ENCODE assay signal across 15 cellular contexts in genomic region chr20:10648651-10649050, GRCh38. TPM values are rescaled to one million over a fixed set of nuclear protein-coding genes. Genes with fewer than 3 reads are reported as not detected.
DNase-seq lines count a peak whose midpoint lies in the region; ATAC-seq, FAIRE-seq and TF ChIP-seq lines count a peak whose summit lies in the region.
"Had no signal": no experiment of that assay in that cellular context is flagged by ENCODE, and none has a peak within 500 bp of the region (broad histone marks: within the 10 kb centered on the region; RNA-seq: fewer than 3 reads in every experiment).

No MANE protein-coding gene starts in this region.

- H3K4me1 ChIP-seq in HepG2 (ENCODE audit: insufficient read depth, low read length) (peaks cover 19% of the 10 kb centered on the region), right lobe of liver (no peaks in the 10 kb centered on the region), hepatocyte (ENCODE audit: insufficient read depth) (peaks cover 24% of the 10 kb centered on the region)

- no TSS peak for BruUV-seq in HepG2 (replicated peaks; lab: Mats Ljungman, UMichigan)

- no peak for FAIRE-seq in HepG2 (lab: Jason Lieb, UNC)
- FAIRE-seq: endometrium, GM18507 had no signal

- no peaks in the 10 kb centered on the region for H3K79me2 ChIP-seq in HepG2 (ENCODE audit: insufficient read depth, low read length)
- peaks cover 14% of the 10 kb centered on the region for H3K79me2 ChIP-seq in hepatocyte

- no peaks in the 10 kb centered on the region for H3K27me3 ChIP-seq in HepG2 (ENCODE audit: control insufficient read depth in 1 of 2, insufficient read depth in 2 of 2, low read length in 2 of 2)
- H3K27me3 ChIP-seq in right lobe of liver = no peaks in the 10 kb centered on the region
- H3K27me3 ChIP-seq in brain microvascular endothelial cell (replicated peaks) = no peaks in the 10 kb centered on the region
- no peaks in the 10 kb centered on the region for H3K27me3 ChIP-seq in hepatocyte
- no peaks in the 10 kb centered on the region for H3K27me3 ChIP-seq in WERI-Rb-1 (ENCODE audit: insufficient read depth, low read depth, severe bottlenecking)
- H3K27me3 ChIP-seq: adrenal gland had no signal

- no peak overlapping the region for H3K4me3 ChIP-seq in HepG2 (replicated peaks in 1 of 3; ENCODE audit: insufficient read depth in 1 of 3, low read depth in 2 of 3, low read length in 3 of 3)
- H3K4me3 ChIP-seq in right lobe of liver = no peak overlapping the region
- H3K4me3 ChIP-seq in brain microvascular endothelial cell (ENCODE audit: low read depth, low read length) = no peak overlapping the region
- no peak overlapping the region for H3K4me3 ChIP-seq in hepatocyte
- no peak overlapping the region for H3K4me3 ChIP-seq in WERI-Rb-1 (ENCODE audit: low read depth, low read length)
- H3K4me3 ChIP-seq: adrenal gland had no signal

- POLR2A ChIA-PET in HepG2 (lab: Yijun Ruan, JAX) = interaction anchor here (1.3 kb wide), 1 partner anchor 23 kb away, joined by 4 read pairs; no protein-coding TSS in a partner anchor

- H3K9me3 ChIP-seq in HepG2 (ENCODE audit: low read length) (no peaks in the 10 kb centered on the region), right lobe of liver (no peaks in the 10 kb centered on the region), hepatocyte (ENCODE audit: low read depth) (no peaks in the 10 kb centered on the region), WERI-Rb-1 (ENCODE audit: severe bottlenecking) (no peaks in the 10 kb centered on the region)
- H3K9me3 ChIP-seq: adrenal gland had no signal

- no peak for TF ChIP-seq EP300 in HepG2 (IDR thresholded peaks at IDR 0.05; ENCODE audit: low read depth in 2 of 2, low read length in 2 of 2)
- no peak for TF ChIP-seq EP300 in HepG2 (CRISPR knock-in tag; IDR thresholded peaks at IDR 0.05; ENCODE audit: borderline replicate concordance)

- TF ChIP-seq POLR2A in HepG2 (IDR thresholded peaks at IDR 0.05; ENCODE audit: insufficient read depth in 1 of 2, low read depth in 2 of 2, low read length in 2 of 2) (no peak), right lobe of liver (IDR thresholded peaks at IDR 0.05) (no peak)

- H3K36me3 ChIP-seq in HepG2 (replicated peaks in 1 of 2; ENCODE audit: control insufficient read depth in 1 of 2, insufficient read depth in 2 of 2, low read length in 2 of 2) = peaks cover 86 to 95% of the 10 kb centered on the region in 2 experiments
- H3K36me3 ChIP-seq in right lobe of liver = peaks cover 0 to 25% (median 17%) of the 10 kb centered on the region in 4 donors
- peaks cover 79% of the 10 kb centered on the region for H3K36me3 ChIP-seq in brain microvascular endothelial cell (replicated peaks)
- H3K36me3 ChIP-seq in hepatocyte (replicated peaks; ENCODE audit: insufficient read depth, low read depth) = no peaks in the 10 kb centered on the region
- H3K36me3 ChIP-seq in WERI-Rb-1 = no peaks in the 10 kb centered on the region

- ATAC-seq in HepG2 (no peak), right lobe of liver (no peak)
- ATAC-seq: right cardiac atrium had no signal

- intact Hi-C loops in HepG2 (cut with micrococcal nuclease; ENCODE audit: unreplicated experiment) (no loop called here), right lobe of liver (cut with DNase I) (no loop called here)

- no peak overlapping the region for H3K9ac ChIP-seq in HepG2 (ENCODE audit: insufficient read depth, low read depth, low read length)

- H2AFZ ChIP-seq in HepG2 (ENCODE audit: low read length) (no peak overlapping the region), hepatocyte (no peak overlapping the region)

- CTCF ChIA-PET in HepG2 (lab: Yijun Ruan, JAX; ENCODE audit: low intra/inter-chr PET ratio, low total read pairs) = no interaction called here

- WGBS in HepG2 (ENCODE audit: low lambda C conversion rate) = 97% methylated on average over 8 of the region's 8 CpGs
- WGBS in right lobe of liver (ENCODE audit: insufficient coverage, low coverage, low lambda C conversion rate, missing lambda C conversion rate) = 79% methylated on average over 6 of the region's 8 CpGs
- 75% methylated on average over 8 of the region's 8 CpGs for WGBS in hepatocyte (ENCODE audit: low lambda C conversion rate, missing lambda C conversion rate)

- H4K20me1 ChIP-seq in HepG2 (ENCODE audit: insufficient read depth, low read length) (no peaks in the 10 kb centered on the region), hepatocyte (ENCODE audit: insufficient read depth, poor library complexity, severe bottlenecking) (no peaks in the 10 kb centered on the region)

- no peak for TF ChIP-seq RAD21 in HepG2 (CRISPR knock-in tag; IDR thresholded peaks at IDR 0.05)

- in situ Hi-C loops in HepG2 (cut with HindIII; ENCODE audit: extremely low pct_ligation_motif_present, low pct_unique_long_range_greater_than_20kb) = loop anchor here (10.0 kb wide), 1 partner anchor 214 kb away; the partner anchor contains the start of genes MKKS and SLX4IP
- in situ Hi-C loops in brain microvascular endothelial cell (cut with HindIII; ENCODE audit: low pct_ligation_motif_present, low sequenced_read_pairs) = no loop called here

- TF ChIP-seq CTCF in HepG2 (CRISPR knock-in tag; IDR thresholded peaks at IDR 0.05) = no peak
- TF ChIP-seq CTCF in right lobe of liver (IDR thresholded peaks at IDR 0.05) = no peak
- TF ChIP-seq CTCF in brain microvascular endothelial cell (IDR thresholded peaks at IDR 0.05; ENCODE audit: low read depth, low read length, missing control alignments) = no peak
- TF ChIP-seq CTCF in hepatocyte (IDR thresholded peaks at IDR 0.05; ENCODE audit: poor library complexity) = no peak
- TF ChIP-seq CTCF in WERI-Rb-1 (IDR thresholded peaks at IDR 0.05; ENCODE audit: low read depth, low read length) = no peak

- H3K9me2 ChIP-seq in hepatocyte (replicated peaks; ENCODE audit: insufficient read depth) = no peaks in the 10 kb centered on the region

- H3K4me2 ChIP-seq in HepG2 (ENCODE audit: low read depth, low read length) (no peak overlapping the region), hepatocyte (no peak overlapping the region)

- H3K27ac ChIP-seq in HepG2 (ENCODE audit: extremely low read length, insufficient read depth, low read length) (no peak overlapping the region), right lobe of liver (no peak overlapping the region), brain microvascular endothelial cell (peak overlapping the region; percentile 99), hepatocyte (no peak overlapping the region), WERI-Rb-1 (no peak overlapping the region)
- H3K27ac ChIP-seq: adrenal gland had no signal

- no peak for DNase-seq in HepG2 (ENCODE audit: low spot score)
- DNase-seq in right lobe of liver = no peak
- DNase-seq in brain microvascular endothelial cell = peak; percentile 92
- peak; percentile 86 for DNase-seq in myocyte (ENCODE audit: low read depth)
- no peak for DNase-seq in hepatocyte (ENCODE audit: low spot score)
- DNase-seq in NCI-H2171 treated with DMSO at 0.1 percent for 48 hours (lab: John Stamatoyannopoulos, UW) = no peak
- DNase-seq in WERI-Rb-1 = no peak
- no peak for DNase-seq in stimulated activated CD4-positive, alpha-beta T cell treated with anti-CD3 and anti-CD28 coated beads, Interleukin-12 subunit alpha, Interleukin-12 subunit beta, amount 100 ng/mL, for 4 hours
- DNase-seq: ACHN; activated CD8-positive, alpha-beta memory T cell treated with anti-CD3 and anti-CD28 coated beads, Interleukin-2, amount 50 U/mL, for 4 hours; KG1; right cardiac atrium had no signal

TF ChIP-seq in HepG2, 621 proteins besides CTCF, POLR2A, EP300 and RAD21:
- TF ChIP-seq AGO2 (optimal IDR thresholded peaks at IDR 0.05; ENCODE audit: low read depth, low read length) (peak; percentile 45), REXO4 (CRISPR knock-in tag; IDR thresholded peaks at IDR 0.05; ENCODE audit: borderline replicate concordance) (no peak), ZNF616 (CRISPR knock-in tag; IDR thresholded peaks at IDR 0.05; ENCODE audit: low read depth) (no peak)

RNA-seq across cellular contexts. Expression of gene JAG1, which starts 25.1 kb away (rescaled TPM):
- total RNA-seq in HepG2 (2016; rRNA removed; fragmentation: Illumina TruSeq; extraction: Trizol) = 18.1 and 56.3 TPM in 2 replicates
- 30.6 and 34.3 TPM in 2 replicates for total RNA-seq in HepG2 (2016; cell fraction: cytosol; rRNA removed; fragmentation: Illumina TruSeq; extraction: Trizol; ENCODE audit: low read depth)
- 15.5 and 55.3 TPM in 2 replicates for total RNA-seq in HepG2 (2016; cell fraction: insoluble cytoplasmic fraction; rRNA removed; fragmentation: Illumina TruSeq; extraction: Trizol)
- 13.4 and 15.1 TPM in 2 replicates for total RNA-seq in HepG2 (2016; cell fraction: membrane; rRNA removed; fragmentation: Illumina TruSeq; extraction: Trizol)
- 102 and 121 TPM in 2 replicates for total RNA-seq in HepG2 (2016; cell fraction: nucleus; rRNA removed; fragmentation: Illumina TruSeq; extraction: Trizol)
- polyA plus RNA-seq in HepG2 (2011; rRNA removed) = 43.0 and 47.1 TPM in 2 replicates
- 33.0 and 33.7 TPM in 2 replicates for polyA plus RNA-seq in HepG2 (2011; cell fraction: cytosol; rRNA removed)
- polyA plus RNA-seq in HepG2 (2011; cell fraction: nucleus; rRNA removed) = 120 and 155 TPM in 2 replicates
- polyA plus RNA-seq in HepG2 (2012) = 35.8 and 54.0 TPM in 2 replicates
- 0.86 and 1.3 TPM in 2 replicates for polyA plus RNA-seq in HepG2 (2016; cell fraction: cytosol; fragmentation: Illumina TruSeq; extraction: Trizol; ENCODE audit: low read depth)
- 9.4 and 10.2 TPM in 2 replicates for polyA plus RNA-seq in HepG2 (2016; cell fraction: insoluble cytoplasmic fraction; fragmentation: Illumina TruSeq; extraction: Trizol; ENCODE audit: low read depth)
- 2.2 and 3.0 TPM in 2 replicates for polyA plus RNA-seq in HepG2 (2016; cell fraction: membrane; fragmentation: Illumina TruSeq; extraction: Trizol; ENCODE audit: low read depth)
- 112 and 122 TPM in 2 replicates for polyA plus RNA-seq in HepG2 (2016; cell fraction: nucleus; fragmentation: Illumina TruSeq; extraction: Trizol; ENCODE audit: insufficient read depth, low read depth)
- polyA minus RNA-seq in HepG2 (2011; rRNA and poly(A)+ RNA removed; ENCODE audit: low replicate concordance) = 8.0 and 192 TPM in 2 replicates
- polyA minus RNA-seq in HepG2 (2011; cell fraction: cytosol; rRNA and poly(A)+ RNA removed) = 103 and 108 TPM in 2 replicates
- 248 and 302 TPM in 2 replicates for polyA minus RNA-seq in HepG2 (2011; cell fraction: nucleus; rRNA and poly(A)+ RNA removed)
- 1 to 10 TPM; 3.1 to 8.5 (median 6.7) TPM for total RNA-seq in right lobe of liver
- total RNA-seq in myocyte = 14.0 and 30.8 TPM in 2 replicates
- polyA plus RNA-seq in myocyte (2012) = 13.7 TPM
- total RNA-seq in hepatocyte = 51.5 and 52.6 TPM in 2 replicates
- polyA plus RNA-seq in hepatocyte = 19.2 and 21.0 TPM in 2 replicates

Comparison
In these comparisons a context has a peak if more than half of its experiments do, and no peak if none do; other contexts are left out.
1. DNase-seq: peak in brain microvascular endothelial cell (single experiment) and myocyte (single experiment); none in HepG2 (single experiment), right lobe of liver (0 of 3), hepatocyte (single experiment), NCI-H2171 treated with DMSO at 0.1 percent for 48 hours (single experiment), WERI-Rb-1 (single experiment) and stimulated activated CD4-positive, alpha-beta T cell treated with anti-CD3 and anti-CD28 coated beads, Interleukin-12 subunit alpha, Interleukin-12 subunit beta, amount 100 ng/mL, for 4 hours (single experiment).